20 cellular contexts compared by ENCODE assay signal in the genomic region with DNA sequence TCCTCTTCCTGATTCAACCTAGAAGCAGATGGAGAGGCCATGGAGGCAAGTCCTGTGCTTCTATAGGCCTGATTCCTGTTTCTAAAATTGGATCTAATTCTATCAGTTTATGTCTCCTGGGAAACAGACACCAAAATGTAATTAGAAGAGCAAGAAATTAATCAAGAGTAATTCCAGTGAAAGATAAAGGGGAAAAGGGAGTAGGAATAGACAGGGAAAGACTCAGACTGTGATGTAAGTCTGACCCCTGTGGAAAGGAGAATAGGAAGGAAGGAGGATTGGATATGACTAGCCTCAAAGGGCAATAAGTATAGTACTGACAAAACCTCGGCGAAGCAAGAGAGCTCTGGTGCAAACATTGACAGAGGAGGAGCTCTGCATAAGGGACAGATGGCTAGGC. TPM values are rescaled to one million over a fixed set of nuclear protein-coding genes. Genes with fewer than 3 reads are reported as not detected.
DNase-seq lines count a peak whose midpoint lies in the region; ATAC-seq and TF ChIP-seq lines count a peak whose summit lies in the region.
"Had no signal": no experiment of that assay in that cellular context is flagged by ENCODE, and none has a peak within 500 bp of the region (broad histone marks: within the 10 kb centered on the region; RNA-seq: fewer than 3 reads in every experiment).

No MANE protein-coding gene starts in this region.

- H3K27me3 Mint-ChIP-seq in glutamatergic neuron (ENCODE audit: unreplicated experiment), result peaks cover 1% of the 10 kb centered on the region

- no peak for ATAC-seq in GM21447 (IDR thresholded peaks at IDR 0.05; ENCODE audit: unreplicated experiment)
- ATAC-seq: CD8-positive, alpha-beta T cell; HCT116; K562 had no signal

- no peaks in the 10 kb centered on the region for H3K36me3 Mint-ChIP-seq in glutamatergic neuron (ENCODE audit: unreplicated experiment)

- H3K9me3 Mint-ChIP-seq in glutamatergic neuron (ENCODE audit: unreplicated experiment), result no peaks in the 10 kb centered on the region
- H3K9me3 Mint-ChIP-seq: CD8-positive, alpha-beta T cell; HFFc6 had no signal

- in situ Hi-C loops in G401 (cut with HindIII; ENCODE audit: low sequenced_read_pairs), result no loop called here

- peak overlapping the region; percentile 6 for H3K27ac Mint-ChIP-seq in glutamatergic neuron (ENCODE audit: unreplicated experiment)
- H3K27ac Mint-ChIP-seq: CD8-positive, alpha-beta T cell; HFFc6 had no signal

- no peak for TF ChIP-seq CTCF in glutamatergic neuron (IDR thresholded peaks at IDR 0.05; ENCODE audit: partially characterized antibody, unreplicated experiment)

- peaks cover 5% of the 10 kb centered on the region for H3K4me1 Mint-ChIP-seq in glutamatergic neuron (ENCODE audit: low read depth, unreplicated experiment)

- DNase-seq in DMS153 (lab: John Stamatoyannopoulos, UW) (peak; percentile 1), DMS153 treated with DMSO at 0.1 percent for 48 hours (lab: John Stamatoyannopoulos, UW; ENCODE audit: unreplicated experiment) (no peak), G401 (ENCODE audit: low spot score) (peak; percentile 3), NCI-H82 treated with DMSO at 0.1 percent for 48 hours (lab: John Stamatoyannopoulos, UW; ENCODE audit: unreplicated experiment) (peak; percentile 70), glutamatergic neuron (no peak), kidney glomerular epithelial cell (lab: John Stamatoyannopoulos, UW) (no peak), NCI-H1048 (lab: John Stamatoyannopoulos, UW) (no peak)
- DNase-seq: 8988T; CD8-positive, alpha-beta T cell; COR-L47; DMS53; DND-41; EL; GOT3; H7; HFFc6; IMR-90 had no signal

- no peak overlapping the region for H3K4me3 Mint-ChIP-seq in glutamatergic neuron (ENCODE audit: unreplicated experiment)
- H3K4me3 Mint-ChIP-seq: CD8-positive, alpha-beta T cell; HFFc6 had no signal

RNA-seq across cellular contexts. Expression of a gene that starts 34.0 kb away (rescaled TPM):
- 6.3 and 7.7 TPM in 2 replicates for total RNA-seq in G401 (2014; rRNA removed; shearing (Covaris generic))
- total RNA-seq in glutamatergic neuron (ENCODE audit: unreplicated experiment), result 12.1 TPM

Comparison
In these comparisons a context has a peak if more than half of its experiments do, and no peak if none do; other contexts are left out.
1. DNase-seq: peak in DMS153 (single experiment), G401 (single experiment) and NCI-H82 treated with DMSO at 0.1 percent for 48 hours (single experiment); none in DMS153 treated with DMSO at 0.1 percent for 48 hours (single experiment), glutamatergic neuron (single experiment), kidney glomerular epithelial cell (single experiment) and NCI-H1048 (single experiment).